1 cellular context compared by ENCODE assay signal in the genomic region with DNA sequence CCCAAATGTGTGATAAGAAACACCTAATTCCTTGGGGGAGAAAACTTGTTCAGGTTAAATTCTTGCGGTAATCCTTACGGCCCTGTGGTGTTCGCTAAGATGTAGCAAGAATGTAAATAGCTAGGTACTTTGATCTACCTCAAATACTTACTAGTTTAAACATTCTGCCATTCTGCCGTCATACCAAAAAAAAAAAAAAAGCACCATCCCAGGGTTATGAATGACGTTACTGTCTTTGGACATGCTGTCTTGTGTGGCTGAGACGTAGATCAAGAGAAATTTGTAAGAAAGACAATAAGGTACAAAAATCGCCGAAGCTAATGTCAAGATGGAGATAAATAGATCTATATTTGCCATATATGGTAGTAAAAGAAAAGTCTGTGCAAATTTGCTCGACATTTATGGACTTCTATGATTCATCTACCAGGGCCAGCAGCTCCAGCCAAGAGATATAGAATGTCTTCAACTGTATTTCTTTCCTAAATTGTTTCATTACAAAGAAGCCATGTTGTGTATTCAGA.
A peak's percentile ranks its signal among the peaks of the same experiment; 100 is the strongest.
TF ChIP-seq lines count a peak whose summit lies in the region.

No MANE protein-coding gene starts in this region.

TF ChIP-seq in HepG2, 621 proteins besides CTCF, POLR2A, EP300 and RAD21 (continued from another document and continues in another):
- TF ChIP-seq, protein P1, sequence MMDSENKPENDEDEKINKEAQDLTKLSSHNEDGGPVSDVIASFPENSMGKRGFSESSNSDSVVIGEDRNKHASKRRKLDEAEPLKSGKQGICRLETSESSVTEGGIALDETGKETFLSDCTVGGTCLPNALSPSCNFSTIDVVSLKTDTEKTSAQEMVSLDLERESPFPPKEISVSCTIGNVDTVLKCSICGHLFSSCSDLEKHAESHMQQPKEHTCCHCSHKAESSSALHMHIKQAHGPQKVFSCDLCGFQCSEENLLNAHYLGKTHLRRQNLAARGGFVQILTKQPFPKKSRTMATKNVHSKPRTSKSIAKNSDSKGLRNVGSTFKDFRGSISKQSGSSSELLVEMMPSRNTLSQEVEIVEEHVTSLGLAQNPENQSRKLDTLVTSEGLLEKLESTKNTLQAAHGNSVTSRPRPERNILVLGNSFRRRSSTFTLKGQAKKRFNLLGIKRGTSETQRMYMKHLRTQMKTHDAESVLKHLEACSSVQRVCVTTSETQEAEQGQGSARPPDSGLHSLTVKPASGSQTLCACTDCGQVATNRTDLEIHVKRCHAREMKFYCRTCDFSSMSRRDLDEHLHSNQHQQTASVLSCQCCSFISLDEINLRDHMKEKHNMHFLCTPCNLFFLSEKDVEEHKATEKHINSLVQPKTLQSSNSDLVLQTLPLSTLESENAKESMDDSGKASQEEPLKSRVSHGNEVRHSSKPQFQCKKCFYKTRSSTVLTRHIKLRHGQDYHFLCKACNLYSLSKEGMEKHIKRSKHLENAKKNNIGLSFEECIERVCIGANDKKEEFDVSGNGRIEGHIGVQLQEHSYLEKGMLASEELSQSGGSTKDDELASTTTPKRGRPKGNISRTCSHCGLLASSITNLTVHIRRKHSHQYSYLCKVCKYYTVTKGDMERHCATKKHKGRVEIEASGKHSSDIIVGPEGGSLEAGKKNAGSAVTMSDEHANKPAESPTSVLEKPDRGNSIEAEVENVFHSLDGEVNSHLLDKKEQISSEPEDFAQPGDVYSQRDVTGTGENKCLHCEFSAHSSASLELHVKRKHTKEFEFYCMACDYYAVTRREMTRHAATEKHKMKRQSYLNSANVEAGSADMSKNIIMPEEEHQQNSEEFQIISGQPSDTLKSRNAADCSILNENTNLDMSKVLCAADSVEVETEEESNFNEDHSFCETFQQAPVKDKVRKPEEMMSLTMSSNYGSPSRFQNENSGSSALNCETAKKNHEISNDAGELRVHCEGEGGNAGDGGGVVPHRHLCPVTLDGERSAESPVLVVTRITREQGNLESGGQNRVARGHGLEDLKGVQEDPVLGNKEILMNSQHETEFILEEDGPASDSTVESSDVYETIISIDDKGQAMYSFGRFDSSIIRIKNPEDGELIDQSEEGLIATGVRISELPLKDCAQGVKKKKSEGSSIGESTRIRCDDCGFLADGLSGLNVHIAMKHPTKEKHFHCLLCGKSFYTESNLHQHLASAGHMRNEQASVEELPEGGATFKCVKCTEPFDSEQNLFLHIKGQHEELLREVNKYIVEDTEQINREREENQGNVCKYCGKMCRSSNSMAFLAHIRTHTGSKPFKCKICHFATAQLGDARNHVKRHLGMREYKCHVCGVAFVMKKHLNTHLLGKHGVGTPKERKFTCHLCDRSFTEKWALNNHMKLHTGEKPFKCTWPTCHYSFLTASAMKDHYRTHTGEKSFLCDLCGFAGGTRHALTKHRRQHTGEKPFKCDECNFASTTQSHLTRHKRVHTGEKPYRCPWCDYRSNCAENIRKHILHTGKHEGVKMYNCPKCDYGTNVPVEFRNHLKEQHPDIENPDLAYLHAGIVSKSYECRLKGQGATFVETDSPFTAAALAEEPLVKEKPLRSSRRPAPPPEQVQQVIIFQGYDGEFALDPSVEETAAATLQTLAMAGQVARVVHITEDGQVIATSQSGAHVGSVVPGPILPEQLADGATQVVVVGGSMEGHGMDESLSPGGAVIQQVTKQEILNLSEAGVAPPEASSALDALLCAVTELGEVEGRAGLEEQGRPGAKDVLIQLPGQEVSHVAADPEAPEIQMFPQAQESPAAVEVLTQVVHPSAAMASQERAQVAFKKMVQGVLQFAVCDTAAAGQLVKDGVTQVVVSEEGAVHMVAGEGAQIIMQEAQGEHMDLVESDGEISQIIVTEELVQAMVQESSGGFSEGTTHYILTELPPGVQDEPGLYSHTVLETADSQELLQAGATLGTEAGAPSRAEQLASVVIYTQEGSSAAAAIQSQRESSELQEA (CRISPR knock-in tag; IDR thresholded peaks at IDR 0.05; ENCODE audit: not compliant biosample characterization): no peak
- no peak for TF ChIP-seq ARNT2 (CRISPR knock-in tag; IDR thresholded peaks at IDR 0.05; ENCODE audit: low read depth)
- TF ChIP-seq, protein P2, sequence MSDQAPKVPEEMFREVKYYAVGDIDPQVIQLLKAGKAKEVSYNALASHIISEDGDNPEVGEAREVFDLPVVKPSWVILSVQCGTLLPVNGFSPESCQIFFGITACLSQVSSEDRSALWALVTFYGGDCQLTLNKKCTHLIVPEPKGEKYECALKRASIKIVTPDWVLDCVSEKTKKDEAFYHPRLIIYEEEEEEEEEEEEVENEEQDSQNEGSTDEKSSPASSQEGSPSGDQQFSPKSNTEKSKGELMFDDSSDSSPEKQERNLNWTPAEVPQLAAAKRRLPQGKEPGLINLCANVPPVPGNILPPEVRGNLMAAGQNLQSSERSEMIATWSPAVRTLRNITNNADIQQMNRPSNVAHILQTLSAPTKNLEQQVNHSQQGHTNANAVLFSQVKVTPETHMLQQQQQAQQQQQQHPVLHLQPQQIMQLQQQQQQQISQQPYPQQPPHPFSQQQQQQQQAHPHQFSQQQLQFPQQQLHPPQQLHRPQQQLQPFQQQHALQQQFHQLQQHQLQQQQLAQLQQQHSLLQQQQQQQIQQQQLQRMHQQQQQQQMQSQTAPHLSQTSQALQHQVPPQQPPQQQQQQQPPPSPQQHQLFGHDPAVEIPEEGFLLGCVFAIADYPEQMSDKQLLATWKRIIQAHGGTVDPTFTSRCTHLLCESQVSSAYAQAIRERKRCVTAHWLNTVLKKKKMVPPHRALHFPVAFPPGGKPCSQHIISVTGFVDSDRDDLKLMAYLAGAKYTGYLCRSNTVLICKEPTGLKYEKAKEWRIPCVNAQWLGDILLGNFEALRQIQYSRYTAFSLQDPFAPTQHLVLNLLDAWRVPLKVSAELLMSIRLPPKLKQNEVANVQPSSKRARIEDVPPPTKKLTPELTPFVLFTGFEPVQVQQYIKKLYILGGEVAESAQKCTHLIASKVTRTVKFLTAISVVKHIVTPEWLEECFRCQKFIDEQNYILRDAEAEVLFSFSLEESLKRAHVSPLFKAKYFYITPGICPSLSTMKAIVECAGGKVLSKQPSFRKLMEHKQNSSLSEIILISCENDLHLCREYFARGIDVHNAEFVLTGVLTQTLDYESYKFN (CRISPR knock-in tag; conservative IDR thresholded peaks at IDR 0.05): peak; percentile 51
- TF ChIP-seq SAP130 (CRISPR knock-in tag; IDR thresholded peaks at IDR 0.05; ENCODE audit: low read depth): peak; percentile 18; the same call in 1 of the 2 replicates
- 0 out of 2 replicates have a peak, but pooled peaks have one; percentile 13 for TF ChIP-seq HDAC2 (CRISPR knock-in tag; IDR thresholded peaks at IDR 0.05)
- no peak for TF ChIP-seq ZNF430 (CRISPR knock-in tag; IDR thresholded peaks at IDR 0.05)
- TF ChIP-seq CREM (IDR thresholded peaks at IDR 0.05): peak; percentile 58; the same call in 1 of the 2 replicates
- no peak for TF ChIP-seq CREM (CRISPR knock-in tag; IDR thresholded peaks at IDR 0.05)
- peak; percentile 64; the same call in 1 of the 2 replicates for TF ChIP-seq CEBPB (IDR thresholded peaks at IDR 0.05; ENCODE audit: borderline replicate concordance, low read depth, low read length)
- 0 out of 2 replicates have a peak, but pooled peaks have one; percentile 20 for TF ChIP-seq NFIC (IDR thresholded peaks at IDR 0.05; ENCODE audit: low read length)
- no peak for TF ChIP-seq FOXA1 (IDR thresholded peaks at IDR 0.05)
- TF ChIP-seq FOXA1 (CRISPR knock-in tag; IDR thresholded peaks at IDR 0.05): peak; percentile 65
- TF ChIP-seq, protein P3, sequence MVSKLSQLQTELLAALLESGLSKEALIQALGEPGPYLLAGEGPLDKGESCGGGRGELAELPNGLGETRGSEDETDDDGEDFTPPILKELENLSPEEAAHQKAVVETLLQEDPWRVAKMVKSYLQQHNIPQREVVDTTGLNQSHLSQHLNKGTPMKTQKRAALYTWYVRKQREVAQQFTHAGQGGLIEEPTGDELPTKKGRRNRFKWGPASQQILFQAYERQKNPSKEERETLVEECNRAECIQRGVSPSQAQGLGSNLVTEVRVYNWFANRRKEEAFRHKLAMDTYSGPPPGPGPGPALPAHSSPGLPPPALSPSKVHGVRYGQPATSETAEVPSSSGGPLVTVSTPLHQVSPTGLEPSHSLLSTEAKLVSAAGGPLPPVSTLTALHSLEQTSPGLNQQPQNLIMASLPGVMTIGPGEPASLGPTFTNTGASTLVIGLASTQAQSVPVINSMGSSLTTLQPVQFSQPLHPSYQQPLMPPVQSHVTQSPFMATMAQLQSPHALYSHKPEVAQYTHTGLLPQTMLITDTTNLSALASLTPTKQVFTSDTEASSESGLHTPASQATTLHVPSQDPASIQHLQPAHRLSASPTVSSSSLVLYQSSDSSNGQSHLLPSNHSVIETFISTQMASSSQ (IDR thresholded peaks at IDR 0.05; ENCODE audit: low read depth): 0 out of 2 replicates have a peak, but pooled peaks have one; percentile 21
- TF ChIP-seq, protein P3 (CRISPR knock-in tag; IDR thresholded peaks at IDR 0.05; ENCODE audit: borderline replicate concordance): no peak
- TF ChIP-seq TCF7 (IDR thresholded peaks at IDR 0.05; ENCODE audit: low read depth): peak; percentile 82
- no peak for TF ChIP-seq SOX6 (IDR thresholded peaks at IDR 0.05)
- TF ChIP-seq SOX6 (CRISPR knock-in tag; IDR thresholded peaks at IDR 0.05): peak; percentile 64
- TF ChIP-seq, protein P4, sequence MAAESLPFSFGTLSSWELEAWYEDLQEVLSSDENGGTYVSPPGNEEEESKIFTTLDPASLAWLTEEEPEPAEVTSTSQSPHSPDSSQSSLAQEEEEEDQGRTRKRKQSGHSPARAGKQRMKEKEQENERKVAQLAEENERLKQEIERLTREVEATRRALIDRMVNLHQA (CRISPR knock-in tag; IDR thresholded peaks at IDR 0.05): no peak
- TF ChIP-seq, protein P5, sequence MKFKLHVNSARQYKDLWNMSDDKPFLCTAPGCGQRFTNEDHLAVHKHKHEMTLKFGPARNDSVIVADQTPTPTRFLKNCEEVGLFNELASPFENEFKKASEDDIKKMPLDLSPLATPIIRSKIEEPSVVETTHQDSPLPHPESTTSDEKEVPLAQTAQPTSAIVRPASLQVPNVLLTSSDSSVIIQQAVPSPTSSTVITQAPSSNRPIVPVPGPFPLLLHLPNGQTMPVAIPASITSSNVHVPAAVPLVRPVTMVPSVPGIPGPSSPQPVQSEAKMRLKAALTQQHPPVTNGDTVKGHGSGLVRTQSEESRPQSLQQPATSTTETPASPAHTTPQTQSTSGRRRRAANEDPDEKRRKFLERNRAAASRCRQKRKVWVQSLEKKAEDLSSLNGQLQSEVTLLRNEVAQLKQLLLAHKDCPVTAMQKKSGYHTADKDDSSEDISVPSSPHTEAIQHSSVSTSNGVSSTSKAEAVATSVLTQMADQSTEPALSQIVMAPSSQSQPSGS (CRISPR knock-in tag; IDR thresholded peaks at IDR 0.05): peak; percentile 48; the same call in 1 of the 2 replicates
- 0 out of 2 replicates have a peak, but pooled peaks have one; percentile 42 for TF ChIP-seq PHF21A (CRISPR knock-in tag; IDR thresholded peaks at IDR 0.05)
- TF ChIP-seq SOX13 (IDR thresholded peaks at IDR 0.05): no peak
- TF ChIP-seq SOX13 (CRISPR knock-in tag; conservative IDR thresholded peaks at IDR 0.05 in 1 of 2, IDR thresholded peaks at IDR 0.05 in 1 of 2): 0 out of 4 replicates have a peak, but pooled peaks of 1 of the 2 experiments have one; percentile 39
- TF ChIP-seq ATF1 (CRISPR knock-in tag; IDR thresholded peaks at IDR 0.05): peak; percentile 58
- TF ChIP-seq SYNCRIP (IDR thresholded peaks at IDR 0.05; ENCODE audit: insufficient read depth, low read depth, low read length): no peak
- peak; percentile 89 for TF ChIP-seq ZBTB21 (CRISPR knock-in tag; IDR thresholded peaks at IDR 0.05)
- TF ChIP-seq, protein P6, sequence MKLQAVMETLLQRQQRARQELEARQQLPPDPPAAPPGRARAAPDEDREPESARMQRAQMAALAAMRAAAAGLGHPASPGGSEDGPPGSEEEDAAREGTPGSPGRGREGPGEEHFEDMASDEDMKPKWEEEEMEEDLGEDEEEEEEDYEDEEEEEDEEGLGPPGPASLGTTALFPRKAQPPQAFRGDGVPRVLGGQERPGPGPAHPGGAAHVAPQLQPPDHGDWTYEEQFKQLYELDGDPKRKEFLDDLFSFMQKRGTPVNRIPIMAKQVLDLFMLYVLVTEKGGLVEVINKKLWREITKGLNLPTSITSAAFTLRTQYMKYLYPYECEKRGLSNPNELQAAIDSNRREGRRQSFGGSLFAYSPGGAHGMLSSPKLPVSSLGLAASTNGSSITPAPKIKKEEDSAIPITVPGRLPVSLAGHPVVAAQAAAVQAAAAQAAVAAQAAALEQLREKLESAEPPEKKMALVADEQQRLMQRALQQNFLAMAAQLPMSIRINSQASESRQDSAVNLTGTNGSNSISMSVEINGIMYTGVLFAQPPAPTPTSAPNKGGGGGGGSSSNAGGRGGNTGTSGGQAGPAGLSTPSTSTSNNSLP (IDR thresholded peaks at IDR 0.05; ENCODE audit: low read depth, low read length): peak; percentile 34; the same call in 1 of the 2 replicates
- TF ChIP-seq, protein P7, sequence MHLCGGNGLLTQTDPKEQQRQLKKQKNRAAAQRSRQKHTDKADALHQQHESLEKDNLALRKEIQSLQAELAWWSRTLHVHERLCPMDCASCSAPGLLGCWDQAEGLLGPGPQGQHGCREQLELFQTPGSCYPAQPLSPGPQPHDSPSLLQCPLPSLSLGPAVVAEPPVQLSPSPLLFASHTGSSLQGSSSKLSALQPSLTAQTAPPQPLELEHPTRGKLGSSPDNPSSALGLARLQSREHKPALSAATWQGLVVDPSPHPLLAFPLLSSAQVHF (CRISPR knock-in tag; IDR thresholded peaks at IDR 0.05): no peak
- TF ChIP-seq LCORL (IDR thresholded peaks at IDR 0.05): no peak
- no peak for TF ChIP-seq LCORL (CRISPR knock-in tag; IDR thresholded peaks at IDR 0.05)
- TF ChIP-seq JUNB (CRISPR knock-in tag; IDR thresholded peaks at IDR 0.05; ENCODE audit: borderline replicate concordance): no peak
- no peak for TF ChIP-seq SATB2 (CRISPR knock-in tag; IDR thresholded peaks at IDR 0.05)
- TF ChIP-seq CREB1 (IDR thresholded peaks at IDR 0.05): 0 out of 2 replicates have a peak, but pooled peaks have one; percentile 43
- peak; percentile 45 for TF ChIP-seq CREB1 (CRISPR knock-in tag; IDR thresholded peaks at IDR 0.05)
- peak; percentile 88 for TF ChIP-seq FOXA3 (CRISPR knock-in tag; IDR thresholded peaks at IDR 0.05)
- peak; percentile 38; the same call in 1 of the 2 replicates for TF ChIP-seq BCL6 (CRISPR knock-in tag; IDR thresholded peaks at IDR 0.05)
- no peak for TF ChIP-seq ZNF232 (CRISPR knock-in tag; IDR thresholded peaks at IDR 0.05; ENCODE audit: borderline replicate concordance)
- TF ChIP-seq HMG20A (CRISPR knock-in tag; IDR thresholded peaks at IDR 0.05; ENCODE audit: borderline replicate concordance): peak; percentile 51; the same call in 1 of the 2 replicates
- TF ChIP-seq ZNF672 (CRISPR knock-in tag; IDR thresholded peaks at IDR 0.05): no peak
